ENCODE assay signal across 16 cellular contexts in the genomic region with DNA sequence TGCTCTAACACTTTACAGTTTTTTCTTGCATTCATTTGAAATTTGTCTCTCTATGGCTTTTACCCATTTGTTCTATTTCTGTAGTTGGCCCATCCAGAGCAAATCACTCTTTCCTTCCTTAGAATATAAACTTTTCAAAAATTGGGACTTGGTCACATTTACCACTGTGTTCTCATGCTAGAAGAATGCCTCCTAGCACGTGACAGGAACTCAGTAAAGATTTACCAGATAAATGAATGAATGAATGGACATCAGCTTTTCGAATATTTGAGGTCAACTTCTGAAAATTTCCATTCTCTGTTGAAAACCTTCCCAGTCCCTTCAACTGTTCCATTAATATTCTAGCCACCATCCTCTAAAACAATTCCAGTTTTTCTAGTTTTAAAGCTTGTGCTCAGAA.
DNase-seq lines count a peak whose midpoint lies in the region; ATAC-seq and TF ChIP-seq lines count a peak whose summit lies in the region.
"Had no signal": no experiment of that assay in that cellular context is flagged by ENCODE, and none has a peak within 500 bp of the region (broad histone marks: within the 10 kb centered on the region; RNA-seq: fewer than 3 reads in every experiment).

No MANE protein-coding gene starts in this region.

- H2BK15ac ChIP-seq in mesendoderm (replicated peaks; ENCODE audit: low read depth): no peak overlapping the region

- no peaks in the 10 kb centered on the region for H3K79me1 ChIP-seq in mesendoderm (ENCODE audit: low read length)

- no peak overlapping the region for H3K9ac ChIP-seq in mesendoderm (ENCODE audit: low read length)

- no peak overlapping the region for H2BK120ac ChIP-seq in mesendoderm (ENCODE audit: low read depth, low read length)

- H4K8ac ChIP-seq in mesendoderm (ENCODE audit: low read depth, low read length): no peak overlapping the region

- no peaks in the 10 kb centered on the region for H3K4me1 ChIP-seq in mesendoderm (ENCODE audit: control insufficient read depth, low read depth, low read length)
- H3K4me1 ChIP-seq: HAP-1 had no signal

- no CpG with 5 or more reads among the region's 2 CpGs for WGBS in mesendoderm (ENCODE audit: extremely low coverage, insufficient coverage, low lambda C conversion rate)

- no peaks in the 10 kb centered on the region for H3K36me3 Mint-ChIP-seq in activated T-cell treated with anti-CD3 and anti-CD28 coated beads, Interleukin-2, amount 50 U/mL, for 4 hours (ENCODE audit: insufficient read depth)
- H3K36me3 Mint-ChIP-seq: CD4-positive, alpha-beta memory T cell had no signal

- H4K5ac ChIP-seq in mesendoderm (ENCODE audit: low read length): no peak overlapping the region

- H3K23ac ChIP-seq in mesendoderm (ENCODE audit: low read length): no peak overlapping the region

- H3K4ac ChIP-seq in mesendoderm (ENCODE audit: low read depth, low read length): no peak overlapping the region

- DNase-seq in A172 (ENCODE audit: low spot score) (peak; percentile 6), EL (peak; percentile 28), M059J (ENCODE audit: low read depth) (peak; percentile 65), fibroblast of pulmonary artery (ENCODE audit: low read depth) (peak; percentile 14), mesendoderm (no peak)
- DNase-seq in activated CD4-positive, alpha-beta T cell treated with anti-CD3 and anti-CD28 coated beads for 48 hours: no peak
- DNase-seq in activated T-cell treated with anti-CD3 and anti-CD28 coated beads, Interleukin-2, amount 50 U/mL, for 4 hours: no peak
- DNase-seq: CD4-positive, alpha-beta memory T cell; DMS79; GF-D8 had no signal

- H3K27ac ChIP-seq in mesendoderm (ENCODE audit: low read depth, low read length): no peak overlapping the region
- H3K27ac ChIP-seq: 22Rv1, C4-2B had no signal

- no peak overlapping the region for H3K4me2 ChIP-seq in mesendoderm (ENCODE audit: low read length)

- no peak overlapping the region for H3K18ac ChIP-seq in mesendoderm (ENCODE audit: low read length)

- H2BK5ac ChIP-seq in mesendoderm (ENCODE audit: low read length): no peak overlapping the region

- H2AK5ac ChIP-seq in mesendoderm (ENCODE audit: low read length): no peak overlapping the region

- no peaks in the 10 kb centered on the region for H3K79me2 ChIP-seq in mesendoderm (ENCODE audit: control insufficient read depth, insufficient read depth, low read length)

- no peak overlapping the region for H3K56ac ChIP-seq in mesendoderm (ENCODE audit: low read length)

- H3K9me3 Mint-ChIP-seq in activated T-cell treated with anti-CD3 and anti-CD28 coated beads, Interleukin-2, amount 50 U/mL, for 4 hours: no peaks in the 10 kb centered on the region
- H3K9me3 Mint-ChIP-seq: CD4-positive, alpha-beta memory T cell had no signal

- TF ChIP-seq CTCF in fibroblast of pulmonary artery (IDR thresholded peaks at IDR 0.05; ENCODE audit: low read length, missing control alignments): no peak

- no peaks in the 10 kb centered on the region for H3K27me3 Mint-ChIP-seq in activated T-cell treated with anti-CD3 and anti-CD28 coated beads, Interleukin-2, amount 50 U/mL, for 4 hours (ENCODE audit: low read depth)
- H3K27me3 Mint-ChIP-seq: B cell; CD4-positive, alpha-beta memory T cell had no signal

- no peak for ATAC-seq in GM18520 (IDR thresholded peaks at IDR 0.05; ENCODE audit: unreplicated experiment)
- ATAC-seq in activated T-cell treated with anti-CD3 and anti-CD28 coated beads, Interleukin-2, amount 50 U/mL, for 4 hours: no peak
- ATAC-seq: HepG2 had no signal

- no peaks in the 10 kb centered on the region for H3K4me1 Mint-ChIP-seq in activated T-cell treated with anti-CD3 and anti-CD28 coated beads, Interleukin-2, amount 50 U/mL, for 4 hours (ENCODE audit: low read depth)
- H3K4me1 Mint-ChIP-seq: CD4-positive, alpha-beta memory T cell had no signal

- no peak overlapping the region for H3K4me3 ChIP-seq in fibroblast of pulmonary artery (replicated peaks; ENCODE audit: low read depth, low read length)
- no peak overlapping the region for H3K4me3 ChIP-seq in mesendoderm (ENCODE audit: low read length)
- H3K4me3 ChIP-seq: HAP-1 had no signal

- H3K36me3 ChIP-seq in mesendoderm (ENCODE audit: control insufficient read depth, insufficient read depth, low read length): no peaks in the 10 kb centered on the region
- H3K36me3 ChIP-seq: HAP-1 had no signal

- no peak overlapping the region for H3K4me3 Mint-ChIP-seq in activated T-cell treated with anti-CD3 and anti-CD28 coated beads, Interleukin-2, amount 50 U/mL, for 4 hours
- H3K4me3 Mint-ChIP-seq: B cell; CD4-positive, alpha-beta memory T cell had no signal

- H3K27me3 ChIP-seq in mesendoderm (ENCODE audit: insufficient read depth, low read length, poor library complexity): no peaks in the 10 kb centered on the region

Comparison
In these comparisons a context has a peak if more than half of its experiments do, and no peak if none do; other contexts are left out.
1. DNase-seq: peak in A172 (single experiment), EL (single experiment), M059J (single experiment) and fibroblast of pulmonary artery (single experiment); none in activated CD4-positive, alpha-beta T cell treated with anti-CD3 and anti-CD28 coated beads for 48 hours (single experiment), mesendoderm (single experiment) and activated T-cell treated with anti-CD3 and anti-CD28 coated beads, Interleukin-2, amount 50 U/mL, for 4 hours (single experiment).